ENCODE assay signal across 1 cellular context in the genomic region with DNA sequence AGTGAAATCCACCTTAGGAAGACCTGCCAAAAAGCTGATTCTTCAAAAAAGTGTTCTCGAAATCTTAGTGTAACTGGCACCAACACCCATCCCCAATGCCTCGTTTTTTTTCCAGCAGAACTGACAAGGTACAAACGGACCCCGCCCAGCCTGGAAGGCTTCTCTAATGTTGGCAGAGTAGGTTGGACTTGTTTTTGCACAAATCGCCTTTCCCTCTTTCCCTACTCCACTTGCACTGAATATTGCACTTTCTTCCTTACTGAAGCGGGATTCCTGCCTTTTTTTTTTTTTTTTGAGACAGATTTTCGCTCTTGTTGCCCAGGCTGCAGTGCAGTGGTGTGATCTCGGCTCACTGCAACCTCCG.
TF ChIP-seq lines count a peak whose summit lies in the region.

No MANE protein-coding gene starts in this region.

TF ChIP-seq in WTC11, 78 proteins besides CTCF, POLR2A, EP300 and RAD21 (continued from another document):
- TF ChIP-seq, protein P1, sequence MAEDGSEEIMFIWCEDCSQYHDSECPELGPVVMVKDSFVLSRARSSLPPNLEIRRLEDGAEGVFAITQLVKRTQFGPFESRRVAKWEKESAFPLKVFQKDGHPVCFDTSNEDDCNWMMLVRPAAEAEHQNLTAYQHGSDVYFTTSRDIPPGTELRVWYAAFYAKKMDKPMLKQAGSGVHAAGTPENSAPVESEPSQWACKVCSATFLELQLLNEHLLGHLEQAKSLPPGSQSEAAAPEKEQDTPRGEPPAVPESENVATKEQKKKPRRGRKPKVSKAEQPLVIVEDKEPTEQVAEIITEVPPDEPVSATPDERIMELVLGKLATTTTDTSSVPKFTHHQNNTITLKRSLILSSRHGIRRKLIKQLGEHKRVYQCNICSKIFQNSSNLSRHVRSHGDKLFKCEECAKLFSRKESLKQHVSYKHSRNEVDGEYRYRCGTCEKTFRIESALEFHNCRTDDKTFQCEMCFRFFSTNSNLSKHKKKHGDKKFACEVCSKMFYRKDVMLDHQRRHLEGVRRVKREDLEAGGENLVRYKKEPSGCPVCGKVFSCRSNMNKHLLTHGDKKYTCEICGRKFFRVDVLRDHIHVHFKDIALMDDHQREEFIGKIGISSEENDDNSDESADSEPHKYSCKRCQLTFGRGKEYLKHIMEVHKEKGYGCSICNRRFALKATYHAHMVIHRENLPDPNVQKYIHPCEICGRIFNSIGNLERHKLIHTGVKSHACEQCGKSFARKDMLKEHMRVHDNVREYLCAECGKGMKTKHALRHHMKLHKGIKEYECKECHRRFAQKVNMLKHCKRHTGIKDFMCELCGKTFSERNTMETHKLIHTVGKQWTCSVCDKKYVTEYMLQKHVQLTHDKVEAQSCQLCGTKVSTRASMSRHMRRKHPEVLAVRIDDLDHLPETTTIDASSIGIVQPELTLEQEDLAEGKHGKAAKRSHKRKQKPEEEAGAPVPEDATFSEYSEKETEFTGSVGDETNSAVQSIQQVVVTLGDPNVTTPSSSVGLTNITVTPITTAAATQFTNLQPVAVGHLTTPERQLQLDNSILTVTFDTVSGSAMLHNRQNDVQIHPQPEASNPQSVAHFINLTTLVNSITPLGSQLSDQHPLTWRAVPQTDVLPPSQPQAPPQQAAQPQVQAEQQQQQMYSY (CRISPR knock-in tag; IDR thresholded peaks at IDR 0.05), result no peak
- TF ChIP-seq, protein P2, sequence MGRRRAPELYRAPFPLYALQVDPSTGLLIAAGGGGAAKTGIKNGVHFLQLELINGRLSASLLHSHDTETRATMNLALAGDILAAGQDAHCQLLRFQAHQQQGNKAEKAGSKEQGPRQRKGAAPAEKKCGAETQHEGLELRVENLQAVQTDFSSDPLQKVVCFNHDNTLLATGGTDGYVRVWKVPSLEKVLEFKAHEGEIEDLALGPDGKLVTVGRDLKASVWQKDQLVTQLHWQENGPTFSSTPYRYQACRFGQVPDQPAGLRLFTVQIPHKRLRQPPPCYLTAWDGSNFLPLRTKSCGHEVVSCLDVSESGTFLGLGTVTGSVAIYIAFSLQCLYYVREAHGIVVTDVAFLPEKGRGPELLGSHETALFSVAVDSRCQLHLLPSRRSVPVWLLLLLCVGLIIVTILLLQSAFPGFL (CRISPR knock-in tag; IDR thresholded peaks at IDR 0.05; ENCODE audit: borderline replicate concordance), result no peak
- no peak for TF ChIP-seq ATF1 (CRISPR knock-in tag; IDR thresholded peaks at IDR 0.05)
